ENCODE assay signal across 23 cellular contexts in the genomic region with DNA sequence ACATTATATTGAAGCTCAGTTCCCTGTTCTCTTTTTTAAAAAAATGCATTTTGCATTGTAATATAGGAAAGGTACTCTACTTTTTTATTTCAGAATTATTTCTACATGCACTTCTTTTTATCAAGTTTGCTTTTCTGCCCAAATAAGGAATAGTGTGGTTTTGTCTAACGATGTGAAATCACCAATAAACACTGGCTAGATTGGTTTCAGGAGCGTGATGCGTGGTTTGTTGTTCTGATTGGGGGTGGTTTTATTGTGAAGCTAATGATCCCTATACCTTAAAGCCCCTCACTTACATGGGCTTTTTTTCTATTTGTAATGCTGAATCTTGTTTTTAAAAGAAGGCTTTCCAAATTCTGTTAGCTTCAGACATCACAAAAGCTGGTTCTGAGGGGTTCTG.
"Had no signal": no experiment of that assay in that cellular context is flagged by ENCODE, and none has a peak within 500 bp of the region (broad histone marks: within the 10 kb centered on the region; RNA-seq: fewer than 3 reads in every experiment).

No MANE protein-coding gene starts in this region.

- H3K4me3 ChIP-seq: heart left ventricle, right lobe of liver, thoracic aorta, vagina had no signal

- H3K9me3 ChIP-seq: heart left ventricle, right lobe of liver, thoracic aorta, vagina had no signal

- H3K27ac ChIP-seq: foreskin keratinocyte, heart left ventricle, thoracic aorta, vagina had no signal

- DNase-seq: activated B cell treated with CpG ODN at 0.5 μM for 24 hours; activated CD8-positive, alpha-beta memory T cell treated with anti-CD3 and anti-CD28 coated beads, Interleukin-2, amount 10 ng/mL, durations not matched to agents 7 days and 5 days; activated CD8-positive, alpha-beta T cell treated with anti-CD3 and anti-CD28 coated beads, Interleukin-2, amount 10 ng/mL, durations not matched to agents 7 days and 5 days; activated naive CD4-positive, alpha-beta T cell; activated T-cell treated with anti-CD3 and anti-CD28 coated beads, Interleukin-2, amount 50 U/mL, for 72 hours; anterior cingulate cortex; cortex of kidney; effector memory CD8-positive, alpha-beta T cell; erythroblast; foreskin keratinocyte; heart left ventricle; hypothalamus; immature natural killer cell; midbrain; naive thymus-derived CD8-positive, alpha-beta T cell; right lobe of liver; stimulated activated CD4-positive, alpha-beta T cell treated with anti-CD3 and anti-CD28 coated beads, Interleukin-12 subunit alpha, Interleukin-12 subunit beta, amount 100 ng/mL, for 4 hours; stimulated activated CD4-positive, alpha-beta T cell treated with anti-CD3 and anti-CD28 coated beads, Interleukin-4, amount 100 ng/mL, for 24 hours; T-cell had no signal

- H3K27me3 ChIP-seq: foreskin keratinocyte, heart left ventricle, right lobe of liver, vagina had no signal

- ATAC-seq: activated CD8-positive, alpha-beta memory T cell treated with anti-CD3 and anti-CD28 coated beads, Interleukin-2, amount 10 ng/mL, durations not matched to agents 7 days and 5 days; activated CD8-positive, alpha-beta T cell treated with anti-CD3 and anti-CD28 coated beads, Interleukin-2, amount 10 ng/mL, durations not matched to agents 7 days and 5 days; activated naive CD4-positive, alpha-beta T cell treated with anti-CD3 and anti-CD28 coated beads, Interleukin-2, amount 50 U/mL, for 72 hours; activated T-cell treated with anti-CD3 and anti-CD28 coated beads, Interleukin-2, amount 50 U/mL, for 72 hours; effector memory CD8-positive, alpha-beta T cell; foreskin keratinocyte; heart left ventricle; naive thymus-derived CD8-positive, alpha-beta T cell; stimulated activated effector memory CD8-positive, alpha-beta T cell treated with anti-CD3 and anti-CD28 coated beads, Interleukin-12 subunit alpha, Interleukin-12 subunit beta, amount 100 ng/mL, for 72 hours; T-cell had no signal
